ENCODE assay signal across 14 cellular contexts in genomic region chr19:29967623-29968022, GRCh38. TPM values are rescaled to one million over a fixed set of nuclear protein-coding genes. Genes with fewer than 3 reads are reported as not detected.
A peak's percentile ranks its signal among the peaks of the same experiment; 100 is the strongest.
DNase-seq lines count a peak whose midpoint lies in the region; ATAC-seq and TF ChIP-seq lines count a peak whose summit lies in the region.
"Had no signal": no experiment of that assay in that cellular context is flagged by ENCODE, and none has a peak within 500 bp of the region (broad histone marks: within the 10 kb centered on the region; RNA-seq: fewer than 3 reads in every experiment).

No MANE protein-coding gene starts in this region.

- H3K4me1 Mint-ChIP-seq in central memory CD8-positive, alpha-beta T cell = peaks cover 67% of the 10 kb centered on the region

- peaks cover 36% of the 10 kb centered on the region for H4K20me1 ChIP-seq in osteoblast (ENCODE audit: insufficient read depth, low read length)

- no peaks in the 10 kb centered on the region for H3K27me3 ChIP-seq in osteoblast (ENCODE audit: insufficient read depth, low read length)
- H3K27me3 ChIP-seq: body of pancreas, heart right ventricle, upper lobe of left lung had no signal

- DNase-seq in DMS 273 (lab: John Stamatoyannopoulos, UW; ENCODE audit: unreplicated experiment) = peak; percentile 61
- no peak for DNase-seq in DMS 273 treated with DMSO at 0.1 percent for 48 hours (lab: John Stamatoyannopoulos, UW)
- peak; percentile 59 for DNase-seq in NCI-H82 (lab: John Stamatoyannopoulos, UW)
- DNase-seq in central memory CD8-positive, alpha-beta T cell (ENCODE audit: low spot score in 2 of 2) = no peak
- DNase-seq in osteoblast (ENCODE audit: insufficient read length, low spot score, missing footprints) = no peak
- no peak for DNase-seq in NCI-H748 treated with DMSO at 0.1 percent for 48 hours (lab: John Stamatoyannopoulos, UW)
- DNase-seq in omental fat pad (ENCODE audit: low spot score) = no peak
- DNase-seq: body of pancreas, heart right ventricle, NCI-H1436 treated with DMSO at 0.1 percent for 48 hours, upper lobe of left lung had no signal

- no peaks in the 10 kb centered on the region for H3K9me3 ChIP-seq in osteoblast (ENCODE audit: low read depth, low read length)
- H3K9me3 ChIP-seq: body of pancreas, heart right ventricle, upper lobe of left lung had no signal

- H3K36me3 Mint-ChIP-seq in central memory CD8-positive, alpha-beta T cell (ENCODE audit: insufficient read depth) = peaks cover 2% of the 10 kb centered on the region

- H3K79me2 ChIP-seq in osteoblast (ENCODE audit: insufficient read depth, low read length) = peaks cover 81% of the 10 kb centered on the region

- TF ChIP-seq CTCF in osteoblast (IDR thresholded peaks at IDR 0.05; ENCODE audit: extremely low read depth, low read depth, low read length) (no peak), omental fat pad (IDR thresholded peaks at IDR 0.05) (no peak)

- no peaks in the 10 kb centered on the region for H3K9me3 Mint-ChIP-seq in central memory CD8-positive, alpha-beta T cell
- H3K9me3 Mint-ChIP-seq: nephron had no signal

- no peaks in the 10 kb centered on the region for H3K36me3 ChIP-seq in osteoblast (ENCODE audit: insufficient read depth, low read length)
- H3K36me3 ChIP-seq: heart right ventricle, upper lobe of left lung had no signal

- ATAC-seq in central memory CD8-positive, alpha-beta T cell (replicated peaks; ENCODE audit: extremely low read depth, poor library complexity, severe bottlenecking) = no peak
- ATAC-seq in GM19455 (IDR thresholded peaks at IDR 0.05; ENCODE audit: unreplicated experiment) = no peak
- no peak for ATAC-seq in omental fat pad (ENCODE audit: low FRiP score)
- ATAC-seq: body of pancreas had no signal

- H3K4me3 Mint-ChIP-seq in central memory CD8-positive, alpha-beta T cell = peak overlapping the region; percentile 1
- H3K4me3 Mint-ChIP-seq: nephron had no signal

- peaks cover 51% of the 10 kb centered on the region for H3K4me1 ChIP-seq in osteoblast (ENCODE audit: insufficient read depth, low read length)

- no peak overlapping the region for H3K27ac Mint-ChIP-seq in central memory CD8-positive, alpha-beta T cell (ENCODE audit: low read depth)
- H3K27ac Mint-ChIP-seq: nephron had no signal

- H3K4me2 ChIP-seq in osteoblast (ENCODE audit: insufficient read depth, low read length) = peak overlapping the region; percentile 51

- H2AFZ ChIP-seq in osteoblast (ENCODE audit: low read length) = no peak overlapping the region

- H3K27me3 Mint-ChIP-seq in central memory CD8-positive, alpha-beta T cell = no peaks in the 10 kb centered on the region

- H3K4me3 ChIP-seq in osteoblast (ENCODE audit: insufficient read depth, low read length) = no peak overlapping the region
- H3K4me3 ChIP-seq: body of pancreas, heart right ventricle, upper lobe of left lung had no signal

- H3K27ac ChIP-seq in osteoblast (ENCODE audit: low read depth, low read length) = peak overlapping the region; percentile 9
- H3K27ac ChIP-seq: 22Rv1, body of pancreas, heart right ventricle, upper lobe of left lung had no signal

RNA-seq across cellular contexts. Expression of gene URI1, which starts 25.6 kb away (rescaled TPM):
- total RNA-seq in osteoblast = 72.8 and 86.1 TPM in 2 replicates
- 10 to 100 TPM; 52.2 to 63.2 (median 58.6) TPM for total RNA-seq in omental fat pad

Comparison
In these comparisons a context has a peak if more than half of its experiments do, and no peak if none do; other contexts are left out.
1. DNase-seq: peak in DMS 273 (single experiment) and NCI-H82 (single experiment); none in DMS 273 treated with DMSO at 0.1 percent for 48 hours (single experiment), central memory CD8-positive, alpha-beta T cell (0 of 2), osteoblast (single experiment), NCI-H748 treated with DMSO at 0.1 percent for 48 hours (single experiment) and omental fat pad (single experiment).